In genomic region chr7:86328801-86329433, GRCh38 we compare ENCODE assay signal across 1 cellular context.
TF ChIP-seq lines count a peak whose summit lies in the region.

No MANE protein-coding gene starts in this region.

TF ChIP-seq in WTC11, 78 proteins besides CTCF, POLR2A, EP300 and RAD21 (continued from another document):
- TF ChIP-seq ZNF512 (CRISPR knock-in tag; IDR thresholded peaks at IDR 0.05; ENCODE audit: borderline replicate concordance): no peak
- TF ChIP-seq, protein P1, sequence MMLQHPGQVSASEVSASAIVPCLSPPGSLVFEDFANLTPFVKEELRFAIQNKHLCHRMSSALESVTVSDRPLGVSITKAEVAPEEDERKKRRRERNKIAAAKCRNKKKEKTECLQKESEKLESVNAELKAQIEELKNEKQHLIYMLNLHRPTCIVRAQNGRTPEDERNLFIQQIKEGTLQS (CRISPR knock-in tag; conservative IDR thresholded peaks at IDR 0.05): no peak
- TF ChIP-seq, protein P2, sequence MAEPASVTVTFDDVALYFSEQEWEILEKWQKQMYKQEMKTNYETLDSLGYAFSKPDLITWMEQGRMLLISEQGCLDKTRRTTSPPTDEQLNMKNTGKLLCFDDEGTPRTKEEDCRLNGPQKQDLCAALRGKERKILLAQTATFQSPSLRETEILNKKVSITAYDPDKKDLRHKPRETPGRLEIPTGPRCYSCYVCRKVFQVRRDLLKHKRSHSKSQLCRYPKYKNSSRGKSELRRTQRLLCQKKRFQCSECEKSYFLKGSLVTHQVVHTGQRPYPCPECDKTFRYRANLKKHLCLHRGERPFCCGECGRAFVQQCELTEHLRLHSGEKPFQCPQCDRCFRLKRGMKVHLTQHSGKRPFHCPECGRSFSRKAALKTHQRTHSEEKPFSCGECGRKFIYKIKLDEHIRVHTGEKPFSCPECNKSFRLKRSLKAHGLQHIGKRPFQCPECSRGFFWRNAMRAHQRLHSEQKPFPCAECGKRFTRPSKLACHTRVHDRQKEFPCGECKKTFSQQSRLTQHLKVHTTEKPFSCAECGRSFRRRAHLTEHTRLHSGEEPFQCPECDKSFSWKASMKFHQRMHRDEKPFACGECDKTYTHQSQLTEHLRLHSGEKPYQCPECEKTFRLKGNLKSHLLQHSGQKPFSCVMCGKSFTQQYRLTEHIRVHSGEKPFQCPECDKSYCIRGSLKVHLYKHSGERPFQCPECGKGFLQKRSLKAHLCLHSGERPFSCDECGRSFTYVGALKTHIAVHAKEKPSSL (CRISPR knock-in tag; conservative IDR thresholded peaks at IDR 0.05): no peak
- TF ChIP-seq ETV6 (CRISPR knock-in tag; IDR thresholded peaks at IDR 0.05): no peak
- TF ChIP-seq TP53 (CRISPR knock-in tag; IDR thresholded peaks at IDR 0.05): no peak
- no peak for TF ChIP-seq ZNF232 (CRISPR knock-in tag; IDR thresholded peaks at IDR 0.05)
- TF ChIP-seq, protein P3, sequence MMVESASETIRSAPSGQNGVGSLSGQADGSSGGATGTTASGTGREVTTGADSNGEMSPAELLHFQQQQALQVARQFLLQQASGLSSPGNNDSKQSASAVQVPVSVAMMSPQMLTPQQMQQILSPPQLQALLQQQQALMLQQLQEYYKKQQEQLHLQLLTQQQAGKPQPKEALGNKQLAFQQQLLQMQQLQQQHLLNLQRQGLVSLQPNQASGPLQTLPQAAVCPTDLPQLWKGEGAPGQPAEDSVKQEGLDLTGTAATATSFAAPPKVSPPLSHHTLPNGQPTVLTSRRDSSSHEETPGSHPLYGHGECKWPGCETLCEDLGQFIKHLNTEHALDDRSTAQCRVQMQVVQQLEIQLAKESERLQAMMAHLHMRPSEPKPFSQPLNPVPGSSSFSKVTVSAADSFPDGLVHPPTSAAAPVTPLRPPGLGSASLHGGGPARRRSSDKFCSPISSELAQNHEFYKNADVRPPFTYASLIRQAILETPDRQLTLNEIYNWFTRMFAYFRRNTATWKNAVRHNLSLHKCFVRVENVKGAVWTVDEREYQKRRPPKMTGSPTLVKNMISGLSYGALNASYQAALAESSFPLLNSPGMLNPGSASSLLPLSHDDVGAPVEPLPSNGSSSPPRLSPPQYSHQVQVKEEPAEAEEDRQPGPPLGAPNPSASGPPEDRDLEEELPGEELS (CRISPR knock-in tag; IDR thresholded peaks at IDR 0.05): no peak
- no peak for TF ChIP-seq CBFB (CRISPR knock-in tag; IDR thresholded peaks at IDR 0.05; ENCODE audit: low read depth)
